In the genomic region with DNA sequence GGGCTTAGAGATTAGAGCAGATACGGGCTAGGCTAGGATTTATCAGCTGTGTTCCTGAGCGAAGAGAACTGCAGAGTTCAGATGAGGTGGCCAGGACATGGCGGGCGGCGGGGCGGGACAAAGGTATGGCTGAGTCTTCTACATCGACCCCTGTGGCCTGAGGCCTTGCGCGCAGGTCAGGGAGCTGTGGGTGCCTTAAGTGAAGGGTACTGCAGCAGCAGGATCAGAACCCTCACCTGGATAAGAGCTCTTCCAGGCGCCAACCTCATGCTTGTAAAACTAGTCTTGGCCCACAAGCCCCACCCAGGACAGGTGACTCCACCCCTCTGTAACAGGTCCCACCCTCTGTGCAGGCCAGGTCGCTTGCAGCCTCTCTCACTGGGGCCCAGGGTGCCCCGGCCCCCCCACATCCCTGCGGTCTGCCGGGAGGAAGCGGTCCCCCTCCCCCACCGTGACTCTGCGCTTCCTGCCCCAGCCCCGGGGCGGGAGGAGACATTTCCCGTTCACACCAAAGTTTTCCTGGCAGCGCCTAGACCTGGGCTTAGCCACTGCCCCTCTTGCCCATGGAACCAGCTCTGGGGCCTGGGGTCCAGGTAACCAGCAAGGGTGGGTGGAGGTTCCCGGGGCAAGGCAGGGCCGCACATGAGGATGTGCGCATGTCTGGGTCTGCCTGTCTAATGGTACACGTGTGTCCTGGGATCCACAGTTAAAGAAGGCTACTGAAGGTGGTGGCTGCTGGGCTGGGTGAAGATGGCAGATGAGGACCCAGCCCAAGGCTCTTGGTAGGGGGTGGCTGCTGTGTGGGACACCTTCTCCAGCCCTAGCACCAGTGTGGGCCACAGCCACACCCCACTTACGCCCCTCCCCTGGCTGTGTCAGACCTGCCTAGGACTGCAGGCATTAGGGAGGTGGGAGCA, we compare ENCODE assay signal across 8 cellular contexts. TPM values are rescaled to one million over a fixed set of nuclear protein-coding genes. Genes with fewer than 3 reads are reported as not detected.
DNase-seq lines count a peak whose midpoint lies in the region; ATAC-seq and TF ChIP-seq lines count a peak whose summit lies in the region.

No MANE protein-coding gene starts in this region.

- peak overlapping the region; percentile 93 for H3K27ac Mint-ChIP-seq in activated CD8-positive, alpha-beta T cell treated with anti-CD3 and anti-CD28 coated beads, Interleukin-2, amount 10 ng/mL, durations not matched to agents 7 days and 5 days

- no peaks in the 10 kb centered on the region for H3K27me3 ChIP-seq in MM.1S (replicated peaks; ENCODE audit: insufficient read depth, low read length)

- peaks cover 37% of the 10 kb centered on the region for H3K4me1 ChIP-seq in MM.1S (ENCODE audit: low read length)

- no peaks in the 10 kb centered on the region for H3K9me3 ChIP-seq in MM.1S (replicated peaks; ENCODE audit: insufficient read depth, low read length)

- peaks cover 55% of the 10 kb centered on the region for H3K36me3 Mint-ChIP-seq in activated CD8-positive, alpha-beta T cell treated with anti-CD3 and anti-CD28 coated beads, Interleukin-2, amount 10 ng/mL, durations not matched to agents 7 days and 5 days (ENCODE audit: low read depth)

- peaks cover 12% of the 10 kb centered on the region for H3F3A ChIP-seq in MM.1S (ENCODE audit: insufficient read depth, low read length)

- no peaks in the 10 kb centered on the region for H4K20me1 ChIP-seq in MM.1S (ENCODE audit: insufficient read depth, low read length)

- H3K4me2 ChIP-seq in MM.1S (ENCODE audit: low read depth, low read length) = peak overlapping the region; percentile 73

- H3K9me2 ChIP-seq in MM.1S (replicated peaks; ENCODE audit: insufficient read depth, low read length) = no peaks in the 10 kb centered on the region

- POLR2A ChIA-PET in activated CD8-positive, alpha-beta T cell treated with anti-CD3 and anti-CD28 coated beads, Interleukin-2, amount 10 ng/mL, durations not matched to agents 7 days and 5 days (lab: Charles Lee) = interaction anchor here (0.6 to 2.5 kb wide), 8 partner anchors 10 to 434 kb away, joined by 3 to 22 read pairs (median 3); a partner anchor contains a TSS

- H3K36me3 ChIP-seq in MM.1S (replicated peaks; ENCODE audit: insufficient read depth, low read length) = no peaks in the 10 kb centered on the region

- peaks cover 70% of the 10 kb centered on the region for H3K4me1 Mint-ChIP-seq in activated CD8-positive, alpha-beta T cell treated with anti-CD3 and anti-CD28 coated beads, Interleukin-2, amount 10 ng/mL, durations not matched to agents 7 days and 5 days (ENCODE audit: low read depth)

- peak; percentile 62 for ATAC-seq in GM21786 (IDR thresholded peaks at IDR 0.05; ENCODE audit: unreplicated experiment)
- ATAC-seq in activated CD8-positive, alpha-beta T cell treated with anti-CD3 and anti-CD28 coated beads, Interleukin-2, amount 10 ng/mL, durations not matched to agents 7 days and 5 days = peak; percentile 97

- peak overlapping the region; percentile 76 for H2AFZ ChIP-seq in MM.1S (ENCODE audit: low read length)

- H3K4me3 ChIP-seq in MM.1S (ENCODE audit: low read length) (peak overlapping the region; percentile 66), fibroblast of pulmonary artery (replicated peaks; ENCODE audit: low read depth, low read length) (no peak overlapping the region)

- peak overlapping the region; percentile 76 for H3K27ac ChIP-seq in MM.1S (ENCODE audit: low read length)

- CTCF ChIA-PET in activated CD8-positive, alpha-beta T cell treated with anti-CD3 and anti-CD28 coated beads, Interleukin-2, amount 10 ng/mL, durations not matched to agents 7 days and 5 days (lab: Charles Lee) = interaction anchor here (1.1 to 2.3 kb wide), 3 partner anchors 10 to 65 kb away, joined by 3 to 10 read pairs (median 4); no protein-coding TSS in a partner anchor

- peak overlapping the region; percentile 80 for H3K4me3 Mint-ChIP-seq in activated CD8-positive, alpha-beta T cell treated with anti-CD3 and anti-CD28 coated beads, Interleukin-2, amount 10 ng/mL, durations not matched to agents 7 days and 5 days

- peak overlapping the region; percentile 61 for H3K9ac ChIP-seq in MM.1S (ENCODE audit: low read length)

- no peaks in the 10 kb centered on the region for H3K9me3 Mint-ChIP-seq in activated CD8-positive, alpha-beta T cell treated with anti-CD3 and anti-CD28 coated beads, Interleukin-2, amount 10 ng/mL, durations not matched to agents 7 days and 5 days (ENCODE audit: insufficient read depth)

- TF ChIP-seq CTCF in MM.1S (IDR thresholded peaks at IDR 0.05; ENCODE audit: low read length) = no peak
- no peak for TF ChIP-seq CTCF in fibroblast of pulmonary artery (IDR thresholded peaks at IDR 0.05; ENCODE audit: low read length, missing control alignments)

- peaks cover 70% of the 10 kb centered on the region for H3K79me2 ChIP-seq in MM.1S (ENCODE audit: low read length)

- peak; percentile 47 for DNase-seq in EH (ENCODE audit: low read depth)
- peak; percentile 94 for DNase-seq in MM.1S
- DNase-seq in activated CD8-positive, alpha-beta T cell treated with anti-CD3 and anti-CD28 coated beads, Interleukin-2, amount 10 ng/mL, durations not matched to agents 7 days and 5 days = peak; percentile 96
- DNase-seq in fibroblast of pulmonary artery (ENCODE audit: low read depth) = peak; percentile 32
- DNase-seq in stimulated activated CD4-positive, alpha-beta T cell treated with anti-CD3 and anti-CD28 coated beads, Interleukin-15, amount 100 ng/mL, for 24 hours = peak; percentile 92
- DNase-seq in SW 1271 (lab: John Stamatoyannopoulos, UW) = no peak
- no peak for DNase-seq in cerebellar nuclear complex (lab: John Stamatoyannopoulos, UW)

- H3K27me3 Mint-ChIP-seq in activated CD8-positive, alpha-beta T cell treated with anti-CD3 and anti-CD28 coated beads, Interleukin-2, amount 10 ng/mL, durations not matched to agents 7 days and 5 days (ENCODE audit: low read depth) = no peaks in the 10 kb centered on the region

RNA-seq across cellular contexts. Expression of a gene that starts 8.3 kb away (rescaled TPM):
- total RNA-seq in activated CD8-positive, alpha-beta T cell treated with anti-CD3 and anti-CD28 coated beads, Interleukin-2, amount 10 ng/mL, durations not matched to agents 7 days and 5 days = 100 to 1,000 TPM; 206 to 212 TPM

RNA-seq across cellular contexts. Expression of a gene that starts 11.2 kb away (rescaled TPM):
- total RNA-seq in activated CD8-positive, alpha-beta T cell treated with anti-CD3 and anti-CD28 coated beads, Interleukin-2, amount 10 ng/mL, durations not matched to agents 7 days and 5 days = 10 to 100 TPM; 59.4 to 62.2 TPM

Comparison
In these comparisons a context has a peak if more than half of its experiments do, and no peak if none do; other contexts are left out.
1. DNase-seq: peak in EH (single experiment), MM.1S (single experiment), activated CD8-positive, alpha-beta T cell treated with anti-CD3 and anti-CD28 coated beads, Interleukin-2, amount 10 ng/mL, durations not matched to agents 7 days and 5 days (single experiment), fibroblast of pulmonary artery (single experiment) and stimulated activated CD4-positive, alpha-beta T cell treated with anti-CD3 and anti-CD28 coated beads, Interleukin-15, amount 100 ng/mL, for 24 hours (single experiment); none in SW 1271 (0 of 2) and cerebellar nuclear complex (0 of 2).